Comparison of ENCODE assay signal across 9 cellular contexts in the genomic region with DNA sequence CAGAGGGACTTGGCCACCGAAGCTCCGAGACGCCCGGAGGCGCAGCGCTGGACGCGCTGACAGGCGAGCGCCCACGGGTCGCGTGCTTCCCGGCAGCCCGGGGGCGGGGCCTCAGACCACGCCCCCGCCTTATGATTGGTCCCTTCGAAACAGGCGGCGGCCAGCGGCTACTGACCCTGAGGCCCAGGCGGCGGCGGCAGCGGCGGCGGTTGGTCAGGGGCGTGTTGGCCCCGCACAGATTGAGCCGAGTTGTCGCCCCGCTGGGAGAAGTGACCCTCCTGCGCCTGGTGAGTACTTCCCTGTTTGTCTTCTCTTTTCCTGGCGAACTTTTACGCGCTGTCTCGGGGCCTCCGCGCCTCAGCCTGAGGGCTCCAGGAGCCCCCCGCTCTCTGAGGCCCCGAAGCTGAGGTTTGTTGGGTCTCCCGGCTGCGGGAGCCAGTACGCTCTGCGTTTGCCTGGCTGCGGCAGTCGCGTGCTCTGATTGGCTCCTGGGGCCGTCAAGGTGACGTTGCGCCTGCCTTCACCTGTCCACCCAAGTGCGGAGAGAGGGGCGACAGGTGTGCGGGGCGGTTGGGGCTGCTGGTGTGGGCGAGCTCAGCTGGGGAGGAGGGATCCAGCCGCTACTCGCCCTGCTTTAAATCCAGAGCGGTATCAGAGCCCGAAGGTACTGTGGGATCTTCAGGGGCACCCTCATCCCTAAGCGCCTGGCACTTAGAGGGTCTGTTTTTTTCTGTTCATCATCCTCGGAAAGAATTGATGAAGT. TPM values are rescaled to one million over a fixed set of nuclear protein-coding genes. Genes with fewer than 3 reads are reported as not detected.
A peak's percentile ranks its signal among the peaks of the same experiment; 100 is the strongest.
DNase-seq lines count a peak whose midpoint lies in the region; ATAC-seq, FAIRE-seq and TF ChIP-seq lines count a peak whose summit lies in the region.
"Had no signal": no experiment of that assay in that cellular context is flagged by ENCODE, and none has a peak within 500 bp of the region (broad histone marks: within the 10 kb centered on the region; RNA-seq: fewer than 3 reads in every experiment).

A gene (plus strand): TSS at position 186 of the 763 bp plus-strand sequence. CDS start 21,221 bp downstream, outside the sequence.

- CTCF ChIA-PET in HepG2 (lab: Yijun Ruan, JAX; ENCODE audit: low intra/inter-chr PET ratio, low total read pairs), result no interaction called here

- TF ChIP-seq EP300 in HepG2 (IDR thresholded peaks at IDR 0.05; ENCODE audit: low read depth in 2 of 2, low read length in 2 of 2) (no peak), HepG2 (CRISPR knock-in tag; IDR thresholded peaks at IDR 0.05; ENCODE audit: borderline replicate concordance) (no peak)

- peak; percentile 53 for FAIRE-seq in HepG2 (lab: Jason Lieb, UNC)

- H3K4me1 ChIP-seq in duodenal mucosa (ENCODE audit: control insufficient read depth in 1 of 2, insufficient read depth in 2 of 2, low read length in 2 of 2), result peaks cover 13 to 14% of the 10 kb centered on the region in 2 donors
- H3K4me1 ChIP-seq in HepG2 (ENCODE audit: insufficient read depth, low read length), result peaks cover 32% of the 10 kb centered on the region

- TF ChIP-seq CTCF in AG09319 (IDR thresholded peaks at IDR 0.05; ENCODE audit: low read depth, low read length), result no peak
- peak; percentile 19; the same call in 1 of the 2 replicates for TF ChIP-seq CTCF in HepG2 (CRISPR knock-in tag; IDR thresholded peaks at IDR 0.05)

- peak; percentile 97 for ATAC-seq in GM18909 (IDR thresholded peaks at IDR 0.05; ENCODE audit: poor library complexity, unreplicated experiment)
- peak; percentile 91 for ATAC-seq in HG03103 (IDR thresholded peaks at IDR 0.05; ENCODE audit: low read depth, unreplicated experiment)
- ATAC-seq in HepG2, result peak; percentile 96

- DNase-seq in AG09319 (ENCODE audit: extremely low read depth, low read depth), result peak; percentile 34
- DNase-seq in NCI-H2227 treated with DMSO at 0.1 percent for 48 hours (lab: John Stamatoyannopoulos, UW), result peak; percentile 89
- peak; percentile 34 for DNase-seq in activated CD4-positive, alpha-beta T cell treated with anti-CD3 and anti-CD28 coated beads, Interleukin-2, amount 50 U/mL, for 1 hour
- DNase-seq in HepG2 (ENCODE audit: low spot score), result peak; percentile 83
- peak; percentile 55 to 71 for DNase-seq in stimulated activated CD4-positive, alpha-beta T cell treated with anti-CD3 and anti-CD28 coated beads, Interleukin-2, amount 100 ng/mL, for 24 hours

- H3K79me2 ChIP-seq in HepG2 (ENCODE audit: insufficient read depth, low read length), result peaks cover 47% of the 10 kb centered on the region

- H3K9ac ChIP-seq in duodenal mucosa (ENCODE audit: low read depth in 1 of 2, low read length in 2 of 2), result peak within 1 kb of the TSS; percentile 78 to 85
- peak within 1 kb of the TSS; percentile 72 for H3K9ac ChIP-seq in HepG2 (ENCODE audit: insufficient read depth, low read depth, low read length)

- 1% methylated on average over 15 of the region's 63 CpGs for WGBS in HepG2 (ENCODE audit: low lambda C conversion rate)

- in situ Hi-C loops in HepG2 (cut with HindIII; ENCODE audit: extremely low pct_ligation_motif_present, low pct_unique_long_range_greater_than_20kb), result no loop called here

- TF ChIP-seq RAD21 in HepG2 (CRISPR knock-in tag; IDR thresholded peaks at IDR 0.05), result no peak

- no peaks in the 10 kb centered on the region for H4K20me1 ChIP-seq in HepG2 (ENCODE audit: insufficient read depth, low read length)

- H3K27me3 ChIP-seq in duodenal mucosa (ENCODE audit: control insufficient read depth in 1 of 2, insufficient read depth in 2 of 2, low read length in 2 of 2) (peaks cover 0 to 6% of the 10 kb centered on the region in 2 donors), HepG2 (ENCODE audit: control insufficient read depth in 1 of 2, insufficient read depth in 2 of 2, low read length in 2 of 2) (peaks cover 0 to 4% of the 10 kb centered on the region in 2 experiments; a peak in 1 of 5 replicates)

- H3K9me3 ChIP-seq in duodenal mucosa (ENCODE audit: control insufficient read depth in 1 of 2, low read length in 2 of 2), result no peaks in the 10 kb centered on the region
- H3K9me3 ChIP-seq in HepG2 (ENCODE audit: low read length), result no peaks in the 10 kb centered on the region

- H3K36me3 ChIP-seq in duodenal mucosa (ENCODE audit: control insufficient read depth in 1 of 2, insufficient read depth in 2 of 2, low read length in 2 of 2), result no peaks in the 10 kb centered on the region
- H3K36me3 ChIP-seq in HepG2 (replicated peaks in 1 of 2; ENCODE audit: control insufficient read depth in 1 of 2, insufficient read depth in 2 of 2, low read length in 2 of 2), result no peaks in the 10 kb centered on the region

- intact Hi-C loops in HepG2 (cut with micrococcal nuclease; ENCODE audit: unreplicated experiment), result loop anchor here (2.0 to 5.0 kb wide), 3 partner anchors 19 to 94 kb away; no protein-coding TSS in a partner anchor

- H3K4me3 ChIP-seq in duodenal mucosa (ENCODE audit: low read depth in 1 of 2, low read length in 2 of 2) (peak within 1 kb of the TSS; percentile 87 to 93), HepG2 (replicated peaks in 1 of 3; ENCODE audit: insufficient read depth in 1 of 3, low read depth in 2 of 3, low read length in 3 of 3) (peak within 1 kb of the TSS; percentile 62 to 80 (median 78))

- BruUV-seq in HepG2 (replicated peaks; lab: Mats Ljungman, UMichigan), result no TSS peak

- peak within 1 kb of the TSS; percentile 86 for H2AFZ ChIP-seq in HepG2 (ENCODE audit: low read length)

- peak; percentile 77 to 81 for TF ChIP-seq POLR2A in HepG2 (IDR thresholded peaks at IDR 0.05; ENCODE audit: insufficient read depth in 1 of 2, low read depth in 2 of 2, low read length in 2 of 2)

- H3K4me2 ChIP-seq in HepG2 (ENCODE audit: low read depth, low read length), result peak within 1 kb of the TSS; percentile 98

- POLR2A ChIA-PET in HepG2 (lab: Yijun Ruan, JAX), result interaction anchor here (0.9 to 1.5 kb wide), 2 partner anchors 15 to 98 kb away, joined by 3 to 7 read pairs; no protein-coding TSS in a partner anchor

- H3K27ac ChIP-seq in duodenal mucosa (ENCODE audit: low read depth, low read length), result peak within 1 kb of the TSS; percentile 50
- H3K27ac ChIP-seq in HepG2 (ENCODE audit: extremely low read length, insufficient read depth, low read length), result peak within 1 kb of the TSS; percentile 68

TF ChIP-seq in HepG2, 621 proteins besides CTCF, POLR2A, EP300 and RAD21 (continues in another document):
- TF ChIP-seq, protein P1, sequence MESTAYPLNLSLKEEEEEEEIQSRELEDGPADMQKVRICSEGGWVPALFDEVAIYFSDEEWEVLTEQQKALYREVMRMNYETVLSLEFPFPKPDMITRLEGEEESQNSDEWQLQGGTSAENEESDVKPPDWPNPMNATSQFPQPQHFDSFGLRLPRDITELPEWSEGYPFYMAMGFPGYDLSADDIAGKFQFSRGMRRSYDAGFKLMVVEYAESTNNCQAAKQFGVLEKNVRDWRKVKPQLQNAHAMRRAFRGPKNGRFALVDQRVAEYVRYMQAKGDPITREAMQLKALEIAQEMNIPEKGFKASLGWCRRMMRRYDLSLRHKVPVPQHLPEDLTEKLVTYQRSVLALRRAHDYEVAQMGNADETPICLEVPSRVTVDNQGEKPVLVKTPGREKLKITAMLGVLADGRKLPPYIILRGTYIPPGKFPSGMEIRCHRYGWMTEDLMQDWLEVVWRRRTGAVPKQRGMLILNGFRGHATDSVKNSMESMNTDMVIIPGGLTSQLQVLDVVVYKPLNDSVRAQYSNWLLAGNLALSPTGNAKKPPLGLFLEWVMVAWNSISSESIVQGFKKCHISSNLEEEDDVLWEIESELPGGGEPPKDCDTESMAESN (CRISPR knock-in tag; conservative IDR thresholded peaks at IDR 0.05), result 0 out of 2 replicates have a peak, but pooled peaks have one; percentile 38
- no peak for TF ChIP-seq TOE1 (CRISPR knock-in tag; IDR thresholded peaks at IDR 0.05)
- TF ChIP-seq, protein P2, sequence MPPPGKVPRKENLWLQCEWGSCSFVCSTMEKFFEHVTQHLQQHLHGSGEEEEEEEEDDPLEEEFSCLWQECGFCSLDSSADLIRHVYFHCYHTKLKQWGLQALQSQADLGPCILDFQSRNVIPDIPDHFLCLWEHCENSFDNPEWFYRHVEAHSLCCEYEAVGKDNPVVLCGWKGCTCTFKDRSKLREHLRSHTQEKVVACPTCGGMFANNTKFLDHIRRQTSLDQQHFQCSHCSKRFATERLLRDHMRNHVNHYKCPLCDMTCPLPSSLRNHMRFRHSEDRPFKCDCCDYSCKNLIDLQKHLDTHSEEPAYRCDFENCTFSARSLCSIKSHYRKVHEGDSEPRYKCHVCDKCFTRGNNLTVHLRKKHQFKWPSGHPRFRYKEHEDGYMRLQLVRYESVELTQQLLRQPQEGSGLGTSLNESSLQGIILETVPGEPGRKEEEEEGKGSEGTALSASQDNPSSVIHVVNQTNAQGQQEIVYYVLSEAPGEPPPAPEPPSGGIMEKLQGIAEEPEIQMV (CRISPR knock-in tag; IDR thresholded peaks at IDR 0.05; ENCODE audit: low read depth), result peak; percentile 88; the same call in 1 of the 2 replicates

RNA-seq across cellular contexts. Expression of the gene that starts here (rescaled TPM):
- total RNA-seq in HepG2 (2016; rRNA removed; fragmentation: Illumina TruSeq; extraction: Trizol), result 20.8 and 21.3 TPM in 2 replicates
- total RNA-seq in HepG2 (2016; cell fraction: cytosol; rRNA removed; fragmentation: Illumina TruSeq; extraction: Trizol; ENCODE audit: low read depth), result 15.7 and 18.4 TPM in 2 replicates
- total RNA-seq in HepG2 (2016; cell fraction: insoluble cytoplasmic fraction; rRNA removed; fragmentation: Illumina TruSeq; extraction: Trizol), result 18.5 and 21.5 TPM in 2 replicates
- total RNA-seq in HepG2 (2016; cell fraction: membrane; rRNA removed; fragmentation: Illumina TruSeq; extraction: Trizol), result 12.0 and 13.0 TPM in 2 replicates
- 26.1 and 29.7 TPM in 2 replicates for total RNA-seq in HepG2 (2016; cell fraction: nucleus; rRNA removed; fragmentation: Illumina TruSeq; extraction: Trizol)
- polyA plus RNA-seq in HepG2 (2011; rRNA removed), result 3.3 and 7.0 TPM in 2 replicates
- polyA plus RNA-seq in HepG2 (2011; cell fraction: cytosol; rRNA removed), result 1.7 and 1.9 TPM in 2 replicates
- 5.8 and 8.2 TPM in 2 replicates for polyA plus RNA-seq in HepG2 (2011; cell fraction: nucleus; rRNA removed)
- polyA plus RNA-seq in HepG2 (2012), result 6.0 and 9.9 TPM in 2 replicates
- 0.41 and 0.60 TPM in 2 replicates for polyA plus RNA-seq in HepG2 (2016; cell fraction: cytosol; fragmentation: Illumina TruSeq; extraction: Trizol; ENCODE audit: low read depth)
- polyA plus RNA-seq in HepG2 (2016; cell fraction: insoluble cytoplasmic fraction; fragmentation: Illumina TruSeq; extraction: Trizol; ENCODE audit: low read depth), result 12.3 and 13.2 TPM in 2 replicates
- 1.6 and 2.2 TPM in 2 replicates for polyA plus RNA-seq in HepG2 (2016; cell fraction: membrane; fragmentation: Illumina TruSeq; extraction: Trizol; ENCODE audit: low read depth)
- 21.7 and 23.3 TPM in 2 replicates for polyA plus RNA-seq in HepG2 (2016; cell fraction: nucleus; fragmentation: Illumina TruSeq; extraction: Trizol; ENCODE audit: insufficient read depth, low read depth)
- 2.2 and 9.8 TPM in 2 replicates for polyA minus RNA-seq in HepG2 (2011; rRNA and poly(A)+ RNA removed; ENCODE audit: low replicate concordance)
- 11.0 TPM in 2 replicates for polyA minus RNA-seq in HepG2 (2011; cell fraction: cytosol; rRNA and poly(A)+ RNA removed)
- 52.0 and 64.4 TPM in 2 replicates for polyA minus RNA-seq in HepG2 (2011; cell fraction: nucleus; rRNA and poly(A)+ RNA removed)
- total RNA-seq: HT1080 had no signal

Comparison
In these comparisons a context has a peak if more than half of its experiments do, and no peak if none do; other contexts are left out.
1. Peak in every context shown above with its lines: DNase-seq, ATAC-seq, H3K4me3 ChIP-seq and H3K27ac ChIP-seq.
2. DNase-seq: peak in every context shown above with its lines; median percentile 89 in NCI-H2227 treated with DMSO at 0.1 percent for 48 hours; 83 in HepG2; 63 in stimulated activated CD4-positive, alpha-beta T cell treated with anti-CD3 and anti-CD28 coated beads, Interleukin-2, amount 100 ng/mL, for 24 hours; 34 in AG09319; 34 in activated CD4-positive, alpha-beta T cell treated with anti-CD3 and anti-CD28 coated beads, Interleukin-2, amount 50 U/mL, for 1 hour.